ENCODE assay signal across 8 cellular contexts in the genomic region with DNA sequence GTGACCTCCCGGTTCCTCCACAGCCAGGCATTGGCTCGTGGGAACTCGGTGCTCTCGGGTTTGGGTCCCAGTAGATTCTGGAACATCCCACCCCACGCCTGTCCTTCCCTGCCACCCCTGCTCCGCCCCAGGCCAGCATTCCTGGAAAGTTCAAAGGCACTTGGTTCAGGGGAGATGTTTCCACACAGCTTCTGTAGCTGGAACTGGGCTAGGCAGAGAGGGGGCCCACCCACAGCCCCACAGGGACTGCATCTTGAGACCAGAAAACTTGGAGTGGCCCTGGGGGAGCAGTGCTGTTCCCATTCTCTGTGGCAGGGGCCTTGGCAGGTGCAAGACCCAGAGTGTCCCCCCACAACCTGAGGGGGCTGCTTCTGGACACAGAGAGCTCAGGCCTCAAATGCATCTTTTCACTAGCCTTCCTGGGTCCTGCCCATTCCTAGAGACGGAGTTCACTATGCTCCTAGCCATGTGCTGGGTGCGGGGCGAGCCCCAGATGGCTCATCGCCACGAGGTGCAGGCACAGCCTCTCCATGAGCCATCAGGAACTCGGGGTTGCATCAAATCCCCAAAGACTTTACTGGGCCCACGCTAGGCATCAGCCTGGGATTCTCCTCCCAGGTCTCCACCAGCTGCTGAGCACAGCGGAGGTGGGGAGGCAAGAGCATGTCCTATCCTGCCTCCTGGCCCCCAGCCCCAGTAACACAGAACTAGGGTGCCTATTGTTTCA.
DNase-seq lines count a peak whose midpoint lies in the region; ATAC-seq, FAIRE-seq and TF ChIP-seq lines count a peak whose summit lies in the region.

No MANE protein-coding gene starts in this region.

- dilution Hi-C loops in keratinocyte (cut with MboI; ENCODE audit: extremely low pct_ligation_motif_present, low sequenced_read_pairs), result no loop called here

- H3K27me3 Mint-ChIP-seq in activated CD8-positive, alpha-beta T cell treated with anti-CD3 and anti-CD28 coated beads for 36 hours, result no peaks in the 10 kb centered on the region

- CTCF ChIA-PET in activated CD8-positive, alpha-beta T cell treated with anti-CD3 and anti-CD28 coated beads for 36 hours (lab: Charles Lee), result interaction anchor here (0.8 to 1.8 kb wide), 6 partner anchors 9 to 71 kb away, joined by 3 to 4 read pairs (median 3); no protein-coding TSS in a partner anchor

- H2AFZ ChIP-seq in keratinocyte (ENCODE audit: control insufficient read depth, low read length), result no peak overlapping the region

- H3K36me3 Mint-ChIP-seq in activated CD8-positive, alpha-beta T cell treated with anti-CD3 and anti-CD28 coated beads for 36 hours (ENCODE audit: low read depth), result no peaks in the 10 kb centered on the region

- H3K4me3 Mint-ChIP-seq in activated CD8-positive, alpha-beta T cell treated with anti-CD3 and anti-CD28 coated beads for 36 hours, result peak overlapping the region; percentile 70

- DNase-seq in HPDE6-E6E7 (ENCODE audit: extremely low spot score), result peak; percentile 51
- DNase-seq in activated CD8-positive, alpha-beta T cell treated with anti-CD3 and anti-CD28 coated beads for 36 hours, result no peak
- DNase-seq in keratinocyte (ENCODE audit: low read depth, low spot score), result no peak
- no peak for DNase-seq in stomach
- no peak for DNase-seq in RPMI8226
- no peak for DNase-seq in NCI-H1092 treated with DMSO at 0.1 percent for 48 hours (lab: John Stamatoyannopoulos, UW)
- DNase-seq in middle frontal gyrus (ENCODE audit: extremely low spot score, low spot score), result no peak
- no peak for DNase-seq in stimulated activated CD8-positive, alpha-beta memory T cell treated with anti-CD3 and anti-CD28 coated beads, Interleukin-4, amount 100 ng/mL, for 48 hours

- FAIRE-seq in keratinocyte (lab: Jason Lieb, UNC), result no peak

- H3K27me3 ChIP-seq in keratinocyte (ENCODE audit: control insufficient read depth, extremely low read depth, insufficient read depth, low read length), result no peaks in the 10 kb centered on the region
- no peaks in the 10 kb centered on the region for H3K27me3 ChIP-seq in stomach

- intact Hi-C loops in activated CD8-positive, alpha-beta T cell treated with anti-CD3 and anti-CD28 coated beads for 36 hours (cut with micrococcal nuclease), result loop anchor here (2.0 kb wide), 1 partner anchor 15 kb away; no protein-coding TSS in a partner anchor
- intact Hi-C loops in stomach (cut with DNase I; ENCODE audit: low total_unique reads), result no loop called here

- no peaks in the 10 kb centered on the region for H3K9me3 ChIP-seq in keratinocyte (ENCODE audit: control insufficient read depth, low read depth, low read length)
- H3K9me3 ChIP-seq in stomach, result no peaks in the 10 kb centered on the region

- no peaks in the 10 kb centered on the region for H3K36me3 ChIP-seq in keratinocyte (ENCODE audit: control insufficient read depth in 2 of 2, extremely low read depth in 1 of 2, insufficient read depth in 2 of 2, low read length in 2 of 2)
- no peaks in the 10 kb centered on the region for H3K36me3 ChIP-seq in stomach

- peak overlapping the region; percentile 1 for H3K4me2 ChIP-seq in keratinocyte (ENCODE audit: control insufficient read depth, extremely low read depth, insufficient read depth, low read depth, low read length)

- H3K27ac ChIP-seq in keratinocyte (ENCODE audit: control insufficient read depth, insufficient read depth, low read length), result peak overlapping the region; percentile 96
- H3K27ac ChIP-seq in stomach, result peak overlapping the region; percentile 71 to 94 (median 90)

- H3K4me1 Mint-ChIP-seq in activated CD8-positive, alpha-beta T cell treated with anti-CD3 and anti-CD28 coated beads for 36 hours (ENCODE audit: low read depth), result peaks cover 80% of the 10 kb centered on the region

- TF ChIP-seq POLR2A in stomach (IDR thresholded peaks at IDR 0.05), result no peak

- no peak for TF ChIP-seq EP300 in stomach (IDR thresholded peaks at IDR 0.05)

- H3K9ac ChIP-seq in keratinocyte (ENCODE audit: control insufficient read depth, extremely low read depth, insufficient read depth, low read length), result peak overlapping the region; percentile 79

- H3K4me3 ChIP-seq in keratinocyte (ENCODE audit: control insufficient read depth in 2 of 3, extremely low read depth in 1 of 3, insufficient read depth in 2 of 3, low read depth in 1 of 3, low read length in 3 of 3) (no peak overlapping the region), stomach (no peak overlapping the region)

- 72 to 90% (median 74%) methylated on average over 10 to 14 of the region's 14 CpGs for WGBS in stomach, 5 donors

- H4K20me1 ChIP-seq in keratinocyte (ENCODE audit: control insufficient read depth, extremely low read depth, insufficient read depth, low read length), result no peaks in the 10 kb centered on the region

- H3K4me1 ChIP-seq in keratinocyte (ENCODE audit: control insufficient read depth, extremely low read depth, insufficient read depth, low read length), result peaks cover 61% of the 10 kb centered on the region
- H3K4me1 ChIP-seq in stomach, result peaks cover 67 to 83% (median 69%) of the 10 kb centered on the region in 4 donors

- H3K27ac Mint-ChIP-seq in activated CD8-positive, alpha-beta T cell treated with anti-CD3 and anti-CD28 coated beads for 36 hours, result peak overlapping the region; percentile 98

- no peaks in the 10 kb centered on the region for H3K9me3 Mint-ChIP-seq in activated CD8-positive, alpha-beta T cell treated with anti-CD3 and anti-CD28 coated beads for 36 hours

- ATAC-seq in activated CD8-positive, alpha-beta T cell treated with anti-CD3 and anti-CD28 coated beads for 36 hours, result no peak

- no peaks in the 10 kb centered on the region for H3K9me1 ChIP-seq in keratinocyte (ENCODE audit: control insufficient read depth, extremely low read depth, insufficient read depth, low read length)

- H3K79me2 ChIP-seq in keratinocyte (ENCODE audit: control insufficient read depth, insufficient read depth, low read length), result no peaks in the 10 kb centered on the region

- no peak for TF ChIP-seq CTCF in activated CD8-positive, alpha-beta T cell treated with anti-CD3 and anti-CD28 coated beads for 36 hours (IDR thresholded peaks at IDR 0.05)
- TF ChIP-seq CTCF in keratinocyte (optimal IDR thresholded peaks at IDR 0.05 in 1 of 3, IDR thresholded peaks at IDR 0.05 in 1 of 3, conservative IDR thresholded peaks at IDR 0.05 in 1 of 3; ENCODE audit: extremely low read depth in 1 of 3, insufficient read depth in 2 of 3, low read length in 3 of 3) (no peak), stomach (IDR thresholded peaks at IDR 0.05) (no peak)

- POLR2A ChIA-PET in activated CD8-positive, alpha-beta T cell treated with anti-CD3 and anti-CD28 coated beads for 36 hours (lab: Charles Lee), result interaction anchor here (0.7 to 1.8 kb wide), 12 partner anchors 9 to 70 kb away, joined by 3 to 11 read pairs (median 4); partner anchors contain the start of gene ZFP36L2
